23 cellular contexts compared by ENCODE assay signal in the genomic region with DNA sequence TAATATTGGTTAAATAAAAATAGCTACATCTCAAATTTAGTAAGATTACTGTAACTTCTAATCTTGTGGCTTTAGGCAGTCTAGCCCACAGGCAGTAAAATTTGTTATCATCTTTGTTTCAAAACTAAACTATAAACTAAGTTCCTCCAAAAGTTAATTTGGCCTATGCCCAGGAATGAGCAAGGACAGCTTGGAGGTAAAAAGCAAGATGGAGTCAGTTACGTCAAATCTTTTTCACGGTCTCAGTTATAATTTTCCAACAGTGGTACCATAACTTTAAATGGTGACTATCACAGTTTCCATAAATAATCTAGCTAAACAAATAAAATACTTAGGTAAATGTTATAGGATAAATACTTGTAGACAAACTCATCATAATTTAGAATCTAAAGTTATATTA.
"Had no signal": no experiment of that assay in that cellular context is flagged by ENCODE, and none has a peak within 500 bp of the region (broad histone marks: within the 10 kb centered on the region; RNA-seq: fewer than 3 reads in every experiment).

No MANE protein-coding gene starts in this region.

- H3K4me2 ChIP-seq: hepatocyte had no signal

- H3K9me3 ChIP-seq: colonic mucosa, gastroesophageal sphincter, lower lobe of right lung had no signal

- ATAC-seq: effector memory CD8-positive, alpha-beta T cell; esophagus mucosa; foreskin keratinocyte; gastroesophageal sphincter; heart left ventricle; left cardiac atrium; left lung; left ventricle myocardium superior; lower lobe of right lung; mucosa of descending colon had no signal

- H3K4me1 ChIP-seq: colonic mucosa, foreskin keratinocyte, lower lobe of right lung had no signal

- H3K4me3 ChIP-seq: colonic mucosa, esophagus squamous epithelium, gastroesophageal sphincter, heart left ventricle, hepatocyte, left lung, lower lobe of right lung, mucosa of descending colon had no signal

- H3K36me3 ChIP-seq: colonic mucosa, esophagus squamous epithelium, gastroesophageal sphincter, heart left ventricle, left lung, lower lobe of right lung had no signal

- H2AFZ ChIP-seq: hepatocyte had no signal

- H3K27me3 ChIP-seq: colonic mucosa, esophagus squamous epithelium, foreskin keratinocyte, gastroesophageal sphincter, heart left ventricle, hepatocyte, left lung had no signal

- H3K27ac ChIP-seq: colonic mucosa, epithelial cell of prostate, esophagus squamous epithelium, foreskin keratinocyte, gastroesophageal sphincter, heart left ventricle, hepatocyte, left lung, lower lobe of right lung had no signal

- DNase-seq: colonic mucosa; cortex of kidney; effector CD8-positive, alpha-beta T cell; effector memory CD8-positive, alpha-beta T cell; endodermal cell; erythroblast; esophagus squamous epithelium; foreskin keratinocyte; heart left ventricle; hypothalamus; immature natural killer cell; islet precursor cell; left cardiac atrium; left lung; left ventricle myocardium superior; lower lobe of right lung; mesenchymal stem cell; mucosa of descending colon; naive B cell had no signal
